In genomic region chr7:5533821-5534367, GRCh38 we compare ENCODE assay signal across 17 cellular contexts. TPM values are rescaled to one million over a fixed set of nuclear protein-coding genes. Genes with fewer than 3 reads are reported as not detected.
DNase-seq lines count a peak whose midpoint lies in the region; ATAC-seq, FAIRE-seq and TF ChIP-seq lines count a peak whose summit lies in the region.
"Had no signal": no experiment of that assay in that cellular context is flagged by ENCODE, and none has a peak within 500 bp of the region (broad histone marks: within the 10 kb centered on the region; RNA-seq: fewer than 3 reads in every experiment).

No MANE protein-coding gene starts in this region.

- peaks cover 10% of the 10 kb centered on the region for H3K36me3 ChIP-seq in SU-DHL-6 (ENCODE audit: low read length)
- peaks cover 7% of the 10 kb centered on the region for H3K36me3 ChIP-seq in lower lobe of right lung
- peaks cover 7% of the 10 kb centered on the region for H3K36me3 ChIP-seq in thoracic aorta

- H3K9me2 ChIP-seq in SU-DHL-6 (replicated peaks; ENCODE audit: insufficient read depth, low read length): no peaks in the 10 kb centered on the region

- H3K4me2 ChIP-seq in SU-DHL-6 (ENCODE audit: low read depth, low read length, poor library complexity, severe bottlenecking): no peak overlapping the region
- H3K4me2 ChIP-seq: A549 had no signal

- peaks cover 25% of the 10 kb centered on the region for H3K4me1 Mint-ChIP-seq in activated CD4-positive, alpha-beta T cell treated with anti-CD3 and anti-CD28 coated beads, Interleukin-2, amount 10 ng/mL, durations not matched to agents 7 days and 5 days

- no peaks in the 10 kb centered on the region for H3K9me3 Mint-ChIP-seq in activated CD4-positive, alpha-beta T cell treated with anti-CD3 and anti-CD28 coated beads, Interleukin-2, amount 10 ng/mL, durations not matched to agents 7 days and 5 days

- H4K20me1 ChIP-seq in SU-DHL-6 (ENCODE audit: low read depth, low read length): peaks cover 6% of the 10 kb centered on the region; the same call in 1 of the 2 replicates

- no peak for FAIRE-seq in urothelium cell line (lab: Jason Lieb, UNC)
- FAIRE-seq: A549, colon had no signal

- H3K4me1 ChIP-seq in lower lobe of right lung (peaks cover 28% of the 10 kb centered on the region), thoracic aorta (ENCODE audit: control insufficient read depth in 1 of 2, low read depth in 2 of 2) (peaks cover 11 to 13% of the 10 kb centered on the region in 2 donors)

- H3K9ac ChIP-seq in SU-DHL-6 (ENCODE audit: low read length): peak overlapping the region; percentile 99; the same call in 1 of the 2 replicates

- H3K9me3 ChIP-seq in SU-DHL-6 (ENCODE audit: insufficient read depth, low read length) (no peaks in the 10 kb centered on the region), lower lobe of right lung (no peaks in the 10 kb centered on the region), thoracic aorta (no peaks in the 10 kb centered on the region)
- H3K9me3 ChIP-seq: A549, mucosa of descending colon, right atrium auricular region, suprapubic skin had no signal

- no peaks in the 10 kb centered on the region for H3K27me3 Mint-ChIP-seq in activated CD4-positive, alpha-beta T cell treated with anti-CD3 and anti-CD28 coated beads, Interleukin-2, amount 10 ng/mL, durations not matched to agents 7 days and 5 days
- H3K27me3 Mint-ChIP-seq: activated naive CD8-positive, alpha-beta T cell had no signal

- H3K4me3 Mint-ChIP-seq in activated CD4-positive, alpha-beta T cell treated with anti-CD3 and anti-CD28 coated beads, Interleukin-2, amount 10 ng/mL, durations not matched to agents 7 days and 5 days: peak overlapping the region; percentile 96

- H3K79me2 ChIP-seq in SU-DHL-6 (ENCODE audit: insufficient read depth, low read length): peaks cover 18% of the 10 kb centered on the region

- intact Hi-C loops in lower lobe of right lung (cut with DNase I): no loop called here

- H3K27ac Mint-ChIP-seq in activated CD4-positive, alpha-beta T cell treated with anti-CD3 and anti-CD28 coated beads, Interleukin-2, amount 10 ng/mL, durations not matched to agents 7 days and 5 days: no peak overlapping the region

- peaks cover 10% of the 10 kb centered on the region for H3K36me3 Mint-ChIP-seq in activated CD4-positive, alpha-beta T cell treated with anti-CD3 and anti-CD28 coated beads, Interleukin-2, amount 10 ng/mL, durations not matched to agents 7 days and 5 days (ENCODE audit: low read depth)

- H3K27ac ChIP-seq in SU-DHL-6 (ENCODE audit: low read depth, low read length) (no peak overlapping the region), lower lobe of right lung (peak overlapping the region; percentile 100), thoracic aorta (peak overlapping the region; percentile 97 to 100)

- H3K4me3 ChIP-seq in SU-DHL-6 (ENCODE audit: insufficient read depth, low read length, poor library complexity, severe bottlenecking) (no peak overlapping the region), lower lobe of right lung (no peak overlapping the region), thoracic aorta (no peak overlapping the region)
- H3K4me3 ChIP-seq: A549, mucosa of descending colon, right atrium auricular region, suprapubic skin had no signal

- CTCF ChIA-PET in activated CD4-positive, alpha-beta T cell treated with anti-CD3 and anti-CD28 coated beads, Interleukin-2, amount 10 ng/mL, durations not matched to agents 7 days and 5 days (lab: Charles Lee): interaction anchor here (0.9 to 1.4 kb wide), 6 partner anchors 13 to 141 kb away, joined by 3 to 5 read pairs (median 3); no protein-coding TSS in a partner anchor

- ATAC-seq in lower lobe of right lung (no peak), thoracic aorta (ENCODE audit: insufficient number of reproducible peaks, low FRiP score, low read depth) (no peak)
- ATAC-seq: A549, mucosa of descending colon had no signal

- peaks cover 32% of the 10 kb centered on the region for H3F3A ChIP-seq in SU-DHL-6 (ENCODE audit: insufficient read depth)

- DNase-seq in activated CD4-positive, alpha-beta T cell treated with anti-CD3 and anti-CD28 coated beads, Interleukin-2, amount 10 ng/mL, durations not matched to agents 7 days and 5 days: no peak
- no peak for DNase-seq in activated CD4-positive, alpha-beta T cell treated with anti-CD3 and anti-CD28 coated beads for 1 hour
- no peak for DNase-seq in lower lobe of right lung
- DNase-seq in thoracic aorta (ENCODE audit: low spot score): no peak
- no peak for DNase-seq in amniotic stem cell (lab: John Stamatoyannopoulos, UW)
- DNase-seq in NCI-H1417 (lab: John Stamatoyannopoulos, UW): no peak
- DNase-seq in urothelium cell line (ENCODE audit: low spot score): no peak
- DNase-seq: DMS79, KG1, mucosa of descending colon, NCI-H2081 treated with DMSO at 0.1 percent for 48 hours had no signal

- H2AFZ ChIP-seq in SU-DHL-6 (ENCODE audit: low read depth, low read length, severe bottlenecking): no peak overlapping the region

- POLR2A ChIA-PET in activated CD4-positive, alpha-beta T cell treated with anti-CD3 and anti-CD28 coated beads, Interleukin-2, amount 10 ng/mL, durations not matched to agents 7 days and 5 days (lab: Charles Lee): no interaction called here

- H3K27me3 ChIP-seq in SU-DHL-6 (ENCODE audit: low read length) (no peaks in the 10 kb centered on the region), lower lobe of right lung (ENCODE audit: low read depth) (no peaks in the 10 kb centered on the region), thoracic aorta (replicated peaks; ENCODE audit: insufficient read depth) (no peaks in the 10 kb centered on the region)
- H3K27me3 ChIP-seq: right atrium auricular region, suprapubic skin had no signal

- no peak for TF ChIP-seq CTCF in SU-DHL-6 (IDR thresholded peaks at IDR 0.05; ENCODE audit: insufficient read depth, low read length, poor library complexity, severe bottlenecking)
- no peak for TF ChIP-seq CTCF in lower lobe of right lung (IDR thresholded peaks at IDR 0.05)
- TF ChIP-seq CTCF in thoracic aorta (IDR thresholded peaks at IDR 0.05): no peak

RNA-seq across cellular contexts. Expression of gene ACTB, which starts 3.5 kb away (rescaled TPM):
- total RNA-seq in activated CD4-positive, alpha-beta T cell treated with anti-CD3 and anti-CD28 coated beads, Interleukin-2, amount 10 ng/mL, durations not matched to agents 7 days and 5 days: over 10,000 TPM; 12,408 to 13,148 TPM
- total RNA-seq in lower lobe of right lung: 3,617 TPM
- total RNA-seq in thoracic aorta: over 10,000 TPM in 1 of 2 donors, 1,000 to 10,000 TPM in 1; 7,643 to 10,126 TPM

RNA-seq across cellular contexts. Expression of gene FBXL18, which starts 20.3 kb away (rescaled TPM):
- 10 to 100 TPM; 12.5 to 13.6 TPM for total RNA-seq in activated CD4-positive, alpha-beta T cell treated with anti-CD3 and anti-CD28 coated beads, Interleukin-2, amount 10 ng/mL, durations not matched to agents 7 days and 5 days
- 9.2 TPM for total RNA-seq in lower lobe of right lung
- total RNA-seq in thoracic aorta: 1 to 10 TPM; 7.2 to 8.1 TPM

RNA-seq across cellular contexts. Expression of gene FSCN1, which starts 58.7 kb away (rescaled TPM):
- total RNA-seq in activated CD4-positive, alpha-beta T cell treated with anti-CD3 and anti-CD28 coated beads, Interleukin-2, amount 10 ng/mL, durations not matched to agents 7 days and 5 days: 1 to 10 TPM; 4.2 to 4.6 TPM
- total RNA-seq in lower lobe of right lung (43.8 TPM), thoracic aorta (10 to 100 TPM; 35.7 to 69.6 TPM)
